Comparison of ENCODE assay signal across 8 cellular contexts in genomic region chr17:39196191-39196819, GRCh38. TPM values are rescaled to one million over a fixed set of nuclear protein-coding genes. Genes with fewer than 3 reads are reported as not detected.
DNase-seq lines count a peak whose midpoint lies in the region; TF ChIP-seq lines count a peak whose summit lies in the region.

No MANE protein-coding gene starts in this region.

- H3K27me3 ChIP-seq in PC-9 (ENCODE audit: insufficient read depth, low read depth) (no peaks in the 10 kb centered on the region), esophagus muscularis mucosa (no peaks in the 10 kb centered on the region), sigmoid colon (no peaks in the 10 kb centered on the region)

- TF ChIP-seq EP300 in esophagus muscularis mucosa (IDR thresholded peaks at IDR 0.05) (no peak), sigmoid colon (IDR thresholded peaks at IDR 0.05) (no peak)

- BruUV-seq in PC-9 (replicated peaks; lab: Mats Ljungman, UMichigan) = TSS peak; percentile 22

- POLR2A ChIA-PET in PC-9 (lab: Charles Lee; ENCODE audit: unreplicated experiment) = interaction anchor here (0.6 to 0.7 kb wide), 2 partner anchors 213 to 1463 kb away, joined by 3 to 5 read pairs; no protein-coding TSS in a partner anchor

- intact Hi-C loops in PC-9 (cut with micrococcal nuclease; ENCODE audit: unreplicated experiment) = no loop called here
- intact Hi-C loops in esophagus muscularis mucosa (cut with DNase I) = no loop called here
- intact Hi-C loops in sigmoid colon (cut with DNase I) = loop anchor here (5.0 kb wide), 1 partner anchor 206 kb away; the partner anchor contains the start of gene FBXL20

- 0 out of 2 replicates have a peak, but pooled peaks cover 2% of the 10 kb centered on the region for H4K20me1 ChIP-seq in PC-9 (ENCODE audit: insufficient read depth)

- peaks cover 28% of the 10 kb centered on the region for H3K79me2 ChIP-seq in PC-9 (ENCODE audit: low read depth)

- H3K9me2 ChIP-seq in PC-9 (ENCODE audit: insufficient read depth) = no peaks in the 10 kb centered on the region

- H3K27ac ChIP-seq in PC-9 = no peak overlapping the region
- peak overlapping the region; percentile 86 to 97 (median 94) for H3K27ac ChIP-seq in esophagus muscularis mucosa (replicated peaks in 1 of 4)
- peak overlapping the region; percentile 91 to 99 (median 94) for H3K27ac ChIP-seq in sigmoid colon

- CTCF ChIA-PET in PC-9 (lab: Charles Lee) = interaction anchor here (2.0 kb wide), 1 partner anchor 43 kb away, joined by 4 read pairs; no protein-coding TSS in a partner anchor

- no peak overlapping the region for H2AFZ ChIP-seq in PC-9

- H3K4me3 ChIP-seq in PC-9 (peak overlapping the region; percentile 92; the same call in 1 of the 2 replicates), esophagus muscularis mucosa (peak overlapping the region; percentile 80 to 93 (median 84)), sigmoid colon (peak overlapping the region; percentile 72 to 92 (median 76))

- DNase-seq in EL (peak; percentile 36), PC-9 (no peak), esophagus muscularis mucosa (ENCODE audit: extremely low spot score) (no peak), sigmoid colon (no peak), GF-D8 (lab: John Stamatoyannopoulos, UW) (no peak), NCI-H345 treated with DMSO at 0.1 percent for 48 hours (lab: John Stamatoyannopoulos, UW; ENCODE audit: unreplicated experiment) (no peak), iPS-NIHi11 (ENCODE audit: low spot score) (no peak)
- no peak for DNase-seq in activated effector memory CD4-positive, alpha-beta T cell treated with Interleukin-2 at 50 U/mL for 16 hours

- H3K4me1 ChIP-seq in PC-9 (replicated peaks; ENCODE audit: insufficient read depth) = peaks cover 20% of the 10 kb centered on the region
- H3K4me1 ChIP-seq in esophagus muscularis mucosa = peaks cover 39 to 71% (median 62%) of the 10 kb centered on the region in 4 donors
- peaks cover 0 to 59% (median 51%) of the 10 kb centered on the region in 4 donors for H3K4me1 ChIP-seq in sigmoid colon

- H3K36me3 ChIP-seq in PC-9 (ENCODE audit: low read depth) (peaks cover 8% of the 10 kb centered on the region), esophagus muscularis mucosa (peaks cover 2 to 32% (median 23%) of the 10 kb centered on the region in 4 donors), sigmoid colon (peaks cover 0 to 28% (median 8%) of the 10 kb centered on the region in 4 donors)

- H3K9me3 ChIP-seq in PC-9 (ENCODE audit: insufficient read depth, low read depth) = no peaks in the 10 kb centered on the region
- H3K9me3 ChIP-seq in esophagus muscularis mucosa = no peaks in the 10 kb centered on the region
- no peaks in the 10 kb centered on the region for H3K9me3 ChIP-seq in sigmoid colon

- H3K4me2 ChIP-seq in PC-9 = peak overlapping the region; percentile 90

- 40% methylated on average over 6 of the region's 9 CpGs for WGBS in esophagus muscularis mucosa
- WGBS in sigmoid colon, 2 donors = 26 to 42% methylated on average over 9 of the region's 9 CpGs

- TF ChIP-seq POLR2A in esophagus muscularis mucosa (IDR thresholded peaks at IDR 0.05; ENCODE audit: low read depth) (peak; percentile 17), sigmoid colon (IDR thresholded peaks at IDR 0.05) (no peak)

- TF ChIP-seq CTCF in PC-9 (conservative IDR thresholded peaks at IDR 0.05) (no peak), esophagus muscularis mucosa (IDR thresholded peaks at IDR 0.05) (no peak), sigmoid colon (IDR thresholded peaks at IDR 0.05) (no peak)

- H3F3A ChIP-seq in PC-9 (ENCODE audit: insufficient read depth, low read depth) = peaks cover 33% of the 10 kb centered on the region

RNA-seq across cellular contexts. Expression of gene CACNB1, which starts 1.2 kb away (rescaled TPM):
- total RNA-seq in PC-9 (2021) (21.4 and 26.0 TPM in 2 replicates), esophagus muscularis mucosa (1 to 10 TPM; 3.1 to 8.0 (median 5.4) TPM), sigmoid colon (1 to 10 TPM; 5.3 to 8.0 (median 7.4) TPM)
- polyA plus RNA-seq in sigmoid colon = 10 to 100 TPM in 1 of 3 donors, 1 to 10 TPM in 2; 3.0 to 11.6 (median 8.1) TPM

RNA-seq across cellular contexts. Expression of gene RPL19, which starts 3.8 kb away (rescaled TPM):
- 1,438 and 1,670 TPM in 2 replicates for total RNA-seq in PC-9 (2021)
- 1,000 to 10,000 TPM; 1,760 to 2,905 (median 2,361) TPM for total RNA-seq in esophagus muscularis mucosa
- total RNA-seq in sigmoid colon = 1,000 to 10,000 TPM; 3,053 to 4,685 (median 3,950) TPM
- polyA plus RNA-seq in sigmoid colon = 1,000 to 10,000 TPM; 2,689 to 4,258 (median 3,169) TPM

RNA-seq across cellular contexts. Expression of gene STAC2, which starts 29.4 kb away (rescaled TPM):
- 0.17 and 0.28 TPM in 2 replicates for total RNA-seq in PC-9 (2021)
- under 1 TPM in 2 of 4 donors, not detected in 2; 0.17 to 0.29 TPM for total RNA-seq in esophagus muscularis mucosa
- total RNA-seq in sigmoid colon = 1 to 10 TPM in 1 of 4 donors, under 1 TPM in 3; 0.16 to 1.1 (median 0.31) TPM
- under 1 TPM in 2 of 3 donors, not detected in 1; under 0.01 to 0.47 TPM for polyA plus RNA-seq in sigmoid colon

RNA-seq across cellular contexts. Expression of gene ARL5C, which starts 30.3 kb away (rescaled TPM):
- not detected in 2 replicates for total RNA-seq in PC-9 (2021)
- total RNA-seq in esophagus muscularis mucosa = 1 to 10 TPM in 1 of 4 donors, not detected in 3; 1.7 TPM
- under 1 TPM in 1 of 4 donors, not detected in 3; 0.28 TPM for total RNA-seq in sigmoid colon
- polyA plus RNA-seq in sigmoid colon = not detected

RNA-seq across cellular contexts. Expression of gene PLXDC1, which starts 44.9 kb away (rescaled TPM):
- 2.5 and 2.9 TPM in 2 replicates for total RNA-seq in PC-9 (2021)
- 10 to 100 TPM in 2 of 4 donors, 1 to 10 TPM in 2; 7.5 to 17.0 (median 11.0) TPM for total RNA-seq in esophagus muscularis mucosa
- 10 to 100 TPM in 3 of 4 donors, 1 to 10 TPM in 1; 6.2 to 13.0 (median 10.3) TPM for total RNA-seq in sigmoid colon
- 1 to 10 TPM; 1.4 to 4.8 (median 3.6) TPM for polyA plus RNA-seq in sigmoid colon
